ENCODE assay signal across 8 cellular contexts in the genomic region with DNA sequence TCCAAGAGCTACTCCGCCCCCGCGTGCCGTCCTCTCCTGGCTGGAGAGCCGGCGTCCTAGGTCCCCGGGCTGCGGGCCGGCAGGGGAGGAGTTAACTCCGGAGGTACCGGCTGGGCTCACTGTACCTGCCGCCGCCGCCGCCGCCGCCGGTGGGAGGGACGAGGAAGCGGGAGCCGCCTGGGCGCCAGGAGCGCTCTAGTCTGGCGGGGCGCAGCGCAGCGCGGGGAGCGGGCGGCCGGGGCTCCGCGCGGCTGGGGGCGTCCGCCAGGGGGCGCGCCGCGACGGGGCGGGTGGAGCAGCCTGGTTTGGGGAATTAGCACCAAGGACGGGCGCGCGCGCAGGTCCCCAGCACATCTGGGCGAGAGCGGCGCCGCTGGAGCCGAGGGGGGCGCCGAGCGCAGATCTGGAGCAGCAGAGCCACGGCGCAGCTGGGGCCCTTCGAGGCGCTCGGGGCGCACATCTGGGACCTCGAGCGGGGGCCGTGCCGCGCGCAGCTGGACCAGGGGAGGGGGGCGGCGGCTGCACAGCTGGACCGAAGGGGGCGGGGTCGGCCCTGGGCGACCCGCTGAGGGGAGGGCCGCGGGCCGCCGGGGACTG. TPM values are rescaled to one million over a fixed set of nuclear protein-coding genes. Genes with fewer than 3 reads are reported as not detected.
DNase-seq lines count a peak whose midpoint lies in the region; ATAC-seq and TF ChIP-seq lines count a peak whose summit lies in the region.

Gene NXPH3, plus strand, starts transcription at position 348 of the 597 bp plus-strand sequence. CDS start 349 bp downstream, outside the sequence.

- H3K9me3 ChIP-seq in ES-I3 (ENCODE audit: control insufficient read depth, insufficient read depth, low read length), result no peaks in the 10 kb centered on the region
- no peaks in the 10 kb centered on the region for H3K9me3 ChIP-seq in WERI-Rb-1 (ENCODE audit: severe bottlenecking)

- H3K9ac ChIP-seq in ES-I3 (ENCODE audit: low read depth, low read length), result peak within 1 kb of the TSS; percentile 95

- peaks cover 19% of the 10 kb centered on the region for H3K4me1 Mint-ChIP-seq in central memory CD8-positive, alpha-beta T cell

- H3K36me3 ChIP-seq in ES-I3 (ENCODE audit: insufficient read depth, low read length) (no peaks in the 10 kb centered on the region), WERI-Rb-1 (no peaks in the 10 kb centered on the region; the same call in 1 of the 2 replicates)

- H3K27ac ChIP-seq in WERI-Rb-1, result peak within 1 kb of the TSS; percentile 7; the same call in 1 of the 2 replicates

- H3K4me3 Mint-ChIP-seq in central memory CD8-positive, alpha-beta T cell, result peak within 1 kb of the TSS; percentile 65

- no peak within 1 kb of the TSS for H3K27ac Mint-ChIP-seq in central memory CD8-positive, alpha-beta T cell (ENCODE audit: low read depth)

- H3K4me1 ChIP-seq in ES-I3 (ENCODE audit: insufficient read depth, low read length), result peaks cover 21% of the 10 kb centered on the region

- peak; percentile 61 for ATAC-seq in central memory CD8-positive, alpha-beta T cell (replicated peaks; ENCODE audit: extremely low read depth, poor library complexity, severe bottlenecking)
- ATAC-seq in left lobe of liver, result peak; percentile 84
- ATAC-seq in HG02870 (IDR thresholded peaks at IDR 0.05; ENCODE audit: unreplicated experiment), result no peak
- no peak for ATAC-seq in GM21737 (IDR thresholded peaks at IDR 0.05; ENCODE audit: unreplicated experiment)

- H3K9me3 Mint-ChIP-seq in central memory CD8-positive, alpha-beta T cell, result no peaks in the 10 kb centered on the region

- TF ChIP-seq CTCF in WERI-Rb-1 (IDR thresholded peaks at IDR 0.05; ENCODE audit: low read depth, low read length), result peak; percentile 64

- peak within 1 kb of the TSS; percentile 71 for H3K4me3 ChIP-seq in WERI-Rb-1 (ENCODE audit: low read depth, low read length)

- H3K27me3 Mint-ChIP-seq in central memory CD8-positive, alpha-beta T cell, result peaks cover 69% of the 10 kb centered on the region

- DNase-seq in LoVo (ENCODE audit: low spot score), result peak; percentile 47
- DNase-seq in WERI-Rb-1, result peak; percentile 88
- DNase-seq in central memory CD8-positive, alpha-beta T cell (ENCODE audit: low spot score in 2 of 2), result peak; percentile 42 to 50
- no peak for DNase-seq in left lobe of liver (ENCODE audit: low spot score)
- DNase-seq in stimulated activated CD4-positive, alpha-beta T cell treated with anti-CD3 and anti-CD28 coated beads, Interleukin-4, amount 100 ng/mL, for 4 hours, result peak; percentile 53 to 71

- H3K36me3 Mint-ChIP-seq in central memory CD8-positive, alpha-beta T cell (ENCODE audit: insufficient read depth), result peaks cover 8% of the 10 kb centered on the region

- peaks cover 5% of the 10 kb centered on the region for H3K27me3 ChIP-seq in WERI-Rb-1 (ENCODE audit: insufficient read depth, low read depth, severe bottlenecking)

RNA-seq across cellular contexts. Expression of gene NXPH3, which starts in this region (rescaled TPM):
- total RNA-seq in left lobe of liver, result 0.08 TPM

Comparison
In these comparisons a context has a peak if more than half of its experiments do, and no peak if none do; other contexts are left out.
1. Peak in ATAC-seq in left lobe of liver; RNA of the gene not detected or under 1 TPM.